Comparison of ENCODE assay signal across 8 cellular contexts in the genomic region with DNA sequence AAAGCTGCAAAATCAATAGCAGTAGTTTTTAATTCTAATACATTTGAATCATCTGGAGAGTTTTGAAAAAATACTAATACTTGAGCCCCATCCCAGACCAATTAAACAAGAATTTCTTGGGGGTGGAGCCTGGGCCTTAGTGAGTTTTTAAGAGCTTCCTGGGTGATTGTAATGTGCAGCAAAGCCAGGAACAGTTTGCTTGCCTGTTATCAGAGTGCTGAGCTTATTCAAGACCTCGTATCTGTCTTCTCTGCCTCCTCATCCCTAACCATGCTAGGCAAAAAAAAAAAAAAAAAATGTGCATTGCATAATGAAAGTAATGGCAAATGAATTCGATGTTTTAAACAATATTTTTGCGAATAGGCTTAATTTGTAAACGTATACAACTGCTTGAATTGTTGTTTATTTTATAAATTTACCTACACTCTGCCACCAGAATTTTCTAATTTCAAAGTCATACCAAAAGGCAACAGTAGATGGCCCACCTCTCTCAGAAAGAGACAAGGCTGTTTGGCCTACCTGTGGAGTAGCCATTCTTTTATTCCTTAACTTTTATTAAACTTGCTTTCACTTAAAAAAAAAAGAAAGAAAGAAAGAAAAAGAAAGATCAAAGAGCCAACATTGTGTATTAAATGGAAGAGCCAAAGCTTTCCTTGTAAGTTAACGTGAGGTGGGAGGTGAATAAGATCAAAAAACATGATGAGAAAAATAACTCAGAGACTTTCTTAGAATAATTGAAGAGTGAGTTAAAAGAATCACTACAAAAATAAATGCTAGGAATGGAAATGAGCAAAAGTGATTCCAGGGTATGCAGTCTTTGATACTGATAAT. TPM values are rescaled to one million over a fixed set of nuclear protein-coding genes. Genes with fewer than 3 reads are reported as not detected.
DNase-seq lines count a peak whose midpoint lies in the region; ATAC-seq and TF ChIP-seq lines count a peak whose summit lies in the region.

No MANE protein-coding gene starts in this region.

- no peaks in the 10 kb centered on the region for H3K36me3 ChIP-seq in heart right ventricle

- peak overlapping the region in 1 of 10 donors; percentile 18 for H3K4me3 ChIP-seq in heart right ventricle

- peak overlapping the region; percentile 62 for H3K27ac Mint-ChIP-seq in activated B cell treated with CpG ODN at 0.5 μM for 24 hours

- H3K9me3 Mint-ChIP-seq in activated B cell treated with CpG ODN at 0.5 μM for 24 hours: no peaks in the 10 kb centered on the region

- no peak for ATAC-seq in heart right ventricle
- peak; percentile 62 for ATAC-seq in activated B cell treated with CpG ODN at 0.5 μM for 24 hours (ENCODE audit: low read depth)
- ATAC-seq in HG02973 (IDR thresholded peaks at IDR 0.05; ENCODE audit: unreplicated experiment): no peak

- WGBS in heart right ventricle, 2 donors: 39 to 40% methylated on average over 5 of the region's 5 CpGs

- TF ChIP-seq CTCF in heart right ventricle (IDR thresholded peaks at IDR 0.05): peak in 7 of 9 donors; percentile 29 to 61 (median 48)
- no peak for TF ChIP-seq CTCF in activated B cell treated with CpG ODN at 0.5 μM for 24 hours (IDR thresholded peaks at IDR 0.05)

- H3K9me3 ChIP-seq in heart right ventricle: no peaks in the 10 kb centered on the region

- POLR2A ChIA-PET in activated B cell treated with CpG ODN at 0.5 μM for 24 hours (lab: Charles Lee): interaction anchor here (0.6 to 2.5 kb wide), 4 partner anchors 36 to 137 kb away, joined by 3 to 13 read pairs (median 6); a partner anchor contains a TSS

- CTCF ChIA-PET in activated B cell treated with CpG ODN at 0.5 μM for 24 hours (lab: Charles Lee): interaction anchor here (0.7 to 3.7 kb wide), 12 partner anchors 12 to 318 kb away, joined by 3 to 29 read pairs (median 4); a partner anchor contains a TSS

- peaks cover 0 to 3% (median 0%) of the 10 kb centered on the region in 7 donors for H3K27me3 ChIP-seq in heart right ventricle

- H3K4me3 Mint-ChIP-seq in activated B cell treated with CpG ODN at 0.5 μM for 24 hours: peak overlapping the region; percentile 56

- DNase-seq in heart right ventricle: no peak
- DNase-seq in cardiac septum (ENCODE audit: low spot score): no peak
- peak; percentile 28 for DNase-seq in LHCN-M2 (ENCODE audit: low read depth)
- no peak for DNase-seq in activated B cell treated with CpG ODN at 0.5 μM for 24 hours
- peak; percentile 39 for DNase-seq in kidney tubule cell (ENCODE audit: low spot score)
- no peak for DNase-seq in effector CD8-positive, alpha-beta T cell (lab: John Stamatoyannopoulos, UW)
- no peak for DNase-seq in NCI-H1930 (lab: John Stamatoyannopoulos, UW)

- no peaks in the 10 kb centered on the region for H3K36me3 Mint-ChIP-seq in activated B cell treated with CpG ODN at 0.5 μM for 24 hours (ENCODE audit: low read depth)

- H3K4me1 Mint-ChIP-seq in activated B cell treated with CpG ODN at 0.5 μM for 24 hours: peaks cover 46% of the 10 kb centered on the region

- H3K27me3 Mint-ChIP-seq in activated B cell treated with CpG ODN at 0.5 μM for 24 hours: no peaks in the 10 kb centered on the region

- intact Hi-C loops in heart right ventricle (cut with DNase I) (loop anchor here (2.0 to 10.0 kb wide), 3 partner anchors 277 to 280 kb away; no protein-coding TSS in a partner anchor), cardiac septum (cut with DNase I) (loop anchor here (5.0 kb wide), 1 partner anchor 277 kb away; no protein-coding TSS in a partner anchor), activated B cell treated with CpG ODN at 0.5 μM for 24 hours (cut with micrococcal nuclease) (loop anchor here (1.0 kb wide), 5 partner anchors 38 to 294 kb away; a partner anchor contains a TSS)

- peaks cover 0 to 18% (median 0%) of the 10 kb centered on the region in 9 donors for H3K4me1 ChIP-seq in heart right ventricle

- H3K27ac ChIP-seq in heart right ventricle: no peak overlapping the region

RNA-seq across cellular contexts. Expression of a gene that starts 36.2 kb away (rescaled TPM):
- total RNA-seq in heart right ventricle (under 1 TPM in 3 of 10 donors, not detected in 7; 0.13 to 0.39 (median 0.13) TPM), cardiac septum (0.24 TPM), LHCN-M2 (2014; rRNA removed) (1.6 and 2.0 TPM in 2 replicates), activated B cell treated with CpG ODN at 0.5 μM for 24 hours (2.8 and 3.2 TPM in 2 replicates)
- under 1 TPM in 1 of 2 donors, not detected in 1; 0.01 TPM for polyA plus RNA-seq in heart right ventricle
- 0.35 TPM for polyA plus RNA-seq in LHCN-M2 (2012)

Comparison
In these comparisons a context has a peak if more than half of its experiments do, and no peak if none do; other contexts are left out.
1. DNase-seq: peak in LHCN-M2 (single experiment) and kidney tubule cell (single experiment); none in heart right ventricle (0 of 2), cardiac septum (single experiment), activated B cell treated with CpG ODN at 0.5 μM for 24 hours (single experiment), effector CD8-positive, alpha-beta T cell (single experiment) and NCI-H1930 (0 of 2).